In the genomic region with DNA sequence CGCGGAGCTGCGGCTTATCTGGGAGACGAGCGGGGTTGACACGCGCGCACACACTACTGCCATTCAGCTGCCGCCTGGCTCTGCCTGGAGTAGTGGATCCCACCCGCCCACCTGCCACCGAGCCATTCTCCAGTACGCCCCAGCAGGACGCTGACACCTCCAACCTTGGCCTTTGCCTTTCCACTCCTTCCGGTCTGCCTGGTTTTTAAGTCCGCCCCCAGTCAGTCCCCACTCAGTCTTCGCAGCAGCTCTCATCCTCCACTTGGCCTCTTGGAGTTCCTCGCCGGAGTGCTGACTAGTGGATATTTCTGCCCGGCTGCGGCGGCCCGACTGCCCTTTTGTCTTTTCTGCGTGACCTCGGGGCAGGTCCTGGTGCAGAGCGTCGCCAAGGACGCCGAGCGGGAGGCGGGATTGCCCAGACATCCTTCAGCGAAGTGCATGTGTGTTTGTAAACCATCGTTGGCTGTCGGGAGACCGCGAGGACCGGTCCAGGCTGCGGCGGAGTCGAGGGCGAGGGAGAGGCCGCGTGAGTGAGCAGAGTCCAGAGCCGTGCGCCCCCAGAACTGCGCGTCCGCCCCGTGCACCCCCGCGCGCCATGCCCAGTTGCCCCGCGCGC, we compare ENCODE assay signal across 9 cellular contexts. TPM values are rescaled to one million over a fixed set of nuclear protein-coding genes. Genes with fewer than 3 reads are reported as not detected.
DNase-seq lines count a peak whose midpoint lies in the region; ATAC-seq and TF ChIP-seq lines count a peak whose summit lies in the region.
"Had no signal": no experiment of that assay in that cellular context is flagged by ENCODE, and none has a peak within 500 bp of the region (broad histone marks: within the 10 kb centered on the region; RNA-seq: fewer than 3 reads in every experiment).

No MANE protein-coding gene starts in this region.

- H3K18ac ChIP-seq in mesenchymal stem cell (ENCODE audit: low read depth in 1 of 2, low read length in 2 of 2), result peak overlapping the region in 1 of 2 experiments; percentile 72

- H3K4ac ChIP-seq in mesenchymal stem cell (ENCODE audit: low read depth in 1 of 2, low read length in 2 of 2), result no peak overlapping the region

- H3K4me3 ChIP-seq in MG63 (peak overlapping the region; percentile 53), mesenchymal stem cell (ENCODE audit: insufficient read depth in 1 of 2, low read depth in 1 of 2, low read length in 2 of 2) (peak overlapping the region; percentile 75 to 97), vagina (peak overlapping the region; percentile 59 to 62)

- H3K9me3 ChIP-seq in ES-I3 (ENCODE audit: control insufficient read depth, insufficient read depth, low read length) (no peaks in the 10 kb centered on the region), MG63 (no peaks in the 10 kb centered on the region), mesenchymal stem cell (ENCODE audit: control insufficient read depth, low read length) (no peaks in the 10 kb centered on the region), vagina (no peaks in the 10 kb centered on the region)

- intact Hi-C loops in vagina (cut with DNase I), result no loop called here

- 2% methylated on average over 54 of the region's 54 CpGs for WGBS in mesenchymal stem cell

- H3K27me3 ChIP-seq in MG63, result no peaks in the 10 kb centered on the region
- peaks cover 0 to 13% of the 10 kb centered on the region in 2 experiments for H3K27me3 ChIP-seq in mesenchymal stem cell (ENCODE audit: control insufficient read depth in 1 of 2, insufficient read depth in 1 of 2, low read length in 2 of 2)
- H3K27me3 ChIP-seq in vagina, result no peaks in the 10 kb centered on the region

- peaks cover 10% of the 10 kb centered on the region for H3K27me3 Mint-ChIP-seq in chondrocyte (ENCODE audit: low read depth)

- peaks cover under 1% of the 10 kb centered on the region for H3K36me3 Mint-ChIP-seq in chondrocyte (ENCODE audit: low read depth)

- peak overlapping the region; percentile 84 for H3K4me3 Mint-ChIP-seq in chondrocyte (ENCODE audit: unreplicated experiment)

- H4K8ac ChIP-seq in mesenchymal stem cell (ENCODE audit: low read length), result no peak overlapping the region

- H2BK12ac ChIP-seq in mesenchymal stem cell (ENCODE audit: low read length in 2 of 2), result peak overlapping the region in 1 of 2 experiments; percentile 67

- peak overlapping the region in 1 of 2 experiments; percentile 73 for H3K14ac ChIP-seq in mesenchymal stem cell (ENCODE audit: low read length in 2 of 2)

- H2BK15ac ChIP-seq in mesenchymal stem cell (ENCODE audit: low read depth, poor library complexity, severe bottlenecking), result peak overlapping the region; percentile 16

- H2AK5ac ChIP-seq in mesenchymal stem cell (ENCODE audit: low read length, severe bottlenecking), result no peak overlapping the region

- peaks cover 54% of the 10 kb centered on the region for H3K4me1 Mint-ChIP-seq in chondrocyte (ENCODE audit: low read depth)

- no peak for ATAC-seq in HG03439 (IDR thresholded peaks at IDR 0.05; ENCODE audit: unreplicated experiment)

- H3K79me1 ChIP-seq in mesenchymal stem cell (replicated peaks; ENCODE audit: low read length, poor library complexity, severe bottlenecking), result peaks cover 9% of the 10 kb centered on the region

- peak; percentile 33 for DNase-seq in MG63
- DNase-seq in chondrocyte (ENCODE audit: low spot score), result peak; percentile 87
- DNase-seq in mesenchymal stem cell, result peak; percentile 38
- peak in 1 of 2 donors; percentile 87 for DNase-seq in vagina (ENCODE audit: extremely low spot score in 2 of 2)
- DNase-seq in GM19238 (ENCODE audit: insufficient read length, low spot score), result no peak
- no peak for DNase-seq in stimulated activated naive CD4-positive, alpha-beta T cell treated with Interleukin-2 at 50 U/mL for 16 hours (lab: John Stamatoyannopoulos, UW)

- peak overlapping the region; percentile 100 for H3K4me2 ChIP-seq in mesenchymal stem cell (ENCODE audit: low read length, poor library complexity, severe bottlenecking)

- no peak overlapping the region for H3K27ac ChIP-seq in mesenchymal stem cell (ENCODE audit: low read length, poor library complexity, severe bottlenecking)
- peak overlapping the region; percentile 49 for H3K27ac ChIP-seq in vagina

- H2BK5ac ChIP-seq in mesenchymal stem cell (ENCODE audit: low read depth, low read length, poor library complexity, severe bottlenecking), result no peak overlapping the region

- H3K9ac ChIP-seq in ES-I3 (ENCODE audit: low read depth, low read length) (peak overlapping the region; percentile 65; the same call in 1 of the 2 replicates), mesenchymal stem cell (ENCODE audit: low read length) (peak overlapping the region; percentile 91)

- H2BK120ac ChIP-seq in mesenchymal stem cell (ENCODE audit: low read depth, low read length), result no peak overlapping the region

- H3K23ac ChIP-seq in mesenchymal stem cell (ENCODE audit: low read length in 2 of 2), result peak overlapping the region in 1 of 2 experiments; percentile 61

- H3K27ac Mint-ChIP-seq in chondrocyte (ENCODE audit: unreplicated experiment), result no peak overlapping the region

- H4K91ac ChIP-seq in mesenchymal stem cell (ENCODE audit: low read length), result no peak overlapping the region

- peaks cover 11% of the 10 kb centered on the region for H3K4me1 ChIP-seq in ES-I3 (ENCODE audit: insufficient read depth, low read length)
- H3K4me1 ChIP-seq in mesenchymal stem cell (ENCODE audit: control insufficient read depth, insufficient read depth, low read depth, low read length), result peaks cover 30% of the 10 kb centered on the region
- peaks cover 15% of the 10 kb centered on the region for H3K4me1 ChIP-seq in vagina

- no peaks in the 10 kb centered on the region for H3K9me3 Mint-ChIP-seq in chondrocyte (ENCODE audit: low read depth)

- H3K36me3 ChIP-seq in ES-I3 (ENCODE audit: insufficient read depth, low read length), result no peaks in the 10 kb centered on the region
- H3K36me3 ChIP-seq in MG63, result no peaks in the 10 kb centered on the region
- no peaks in the 10 kb centered on the region for H3K36me3 ChIP-seq in mesenchymal stem cell (ENCODE audit: control insufficient read depth in 1 of 2, insufficient read depth in 2 of 2, low read depth in 1 of 2, low read length in 2 of 2)
- no peaks in the 10 kb centered on the region for H3K36me3 ChIP-seq in vagina

- no peak for TF ChIP-seq CTCF in chondrocyte (IDR thresholded peaks at IDR 0.05)
- TF ChIP-seq CTCF in vagina (IDR thresholded peaks at IDR 0.05), result no peak

- H2AFZ ChIP-seq in mesenchymal stem cell (ENCODE audit: low read depth, low read length), result peak overlapping the region; percentile 37

- TF ChIP-seq POLR2A in vagina (IDR thresholded peaks at IDR 0.05), result no peak

RNA-seq across cellular contexts. Expression of gene SLIT2, which starts 1.1 kb away (rescaled TPM):
- total RNA-seq in MG63 (2014; rRNA removed; shearing (Covaris generic); ENCODE audit: low replicate concordance), result 1.9 and 3.3 TPM in 2 replicates
- total RNA-seq in chondrocyte (36.6 to 41.3 TPM (median 38.5 TPM) in 3 replicates), vagina (29.2 TPM)
- 19.2 TPM for polyA plus RNA-seq in mesenchymal stem cell (2013, experiment 1 of 2)
- polyA plus RNA-seq in mesenchymal stem cell (2013, experiment 2 of 2), result 18.7 TPM
- total RNA-seq: T-helper 1 cell treated with Interleukin-12 subunit alpha and Interleukin-12 subunit beta and Interleukin-4 antibody, amounts not matched to agents 30 ng/mL and 1 ng/mL, for 36 hours had no signal

Comparison
In these comparisons a context has a peak if more than half of its experiments do, and no peak if none do; other contexts are left out.
1. DNase-seq: peak in MG63 (single experiment), chondrocyte (single experiment) and mesenchymal stem cell (single experiment); none in GM19238 (single experiment) and stimulated activated naive CD4-positive, alpha-beta T cell treated with Interleukin-2 at 50 U/mL for 16 hours (single experiment).
2. Peak in every context shown above with its lines, with median percentiles within 50 percentile points of each other: H3K4me3 ChIP-seq.